In the genomic region with DNA sequence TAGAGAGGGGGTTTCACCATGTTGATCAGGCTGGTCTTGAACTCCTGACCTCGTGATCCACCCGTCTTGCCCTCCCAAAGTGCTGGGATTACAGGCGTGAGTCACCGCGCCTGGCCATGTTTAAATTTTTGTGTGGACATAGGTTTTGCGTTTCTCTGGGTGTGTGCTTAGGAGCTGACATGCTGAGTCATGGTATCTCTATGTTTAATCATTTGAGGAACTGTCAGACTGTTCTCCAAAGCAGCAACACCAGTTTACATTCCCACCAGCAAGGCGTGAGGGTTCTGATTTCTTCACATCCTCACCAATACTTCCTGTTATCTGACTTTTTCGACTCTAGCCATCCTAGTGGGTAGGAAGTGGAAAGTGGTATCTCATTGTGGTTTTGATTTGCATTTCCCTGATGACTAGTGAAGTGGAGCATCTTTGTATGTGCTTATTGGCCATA, we compare ENCODE assay signal across 8 cellular contexts.
A peak's percentile ranks its signal among the peaks of the same experiment; 100 is the strongest.
DNase-seq lines count a peak whose midpoint lies in the region; ATAC-seq and TF ChIP-seq lines count a peak whose summit lies in the region.

No MANE protein-coding gene starts in this region.

- H4K20me1 ChIP-seq in GM23338 (replicated peaks; ENCODE audit: insufficient read depth): no peaks in the 10 kb centered on the region

- TF ChIP-seq CTCF in MCF 10A (IDR thresholded peaks at IDR 0.05; ENCODE audit: unreplicated experiment) (no peak), breast epithelium (IDR thresholded peaks at IDR 0.05) (no peak), GM23338 (conservative IDR thresholded peaks at IDR 0.05; ENCODE audit: low read depth in 2 of 2) (no peak)

- H3K4me1 ChIP-seq in breast epithelium: no peaks in the 10 kb centered on the region
- H3K4me1 ChIP-seq in GM23338 (ENCODE audit: insufficient read depth): no peaks in the 10 kb centered on the region

- POLR2A ChIA-PET in MCF 10A (lab: Yijun Ruan, JAX): interaction anchor here (0.6 kb wide), 2 partner anchors 291 to 538 kb away, joined by 3 to 4 read pairs; no protein-coding TSS in a partner anchor

- no peaks in the 10 kb centered on the region for H3K9me2 ChIP-seq in GM23338 (ENCODE audit: insufficient read depth)

- TF ChIP-seq POLR2A in breast epithelium (IDR thresholded peaks at IDR 0.05): no peak

- H3K9me3 ChIP-seq in breast epithelium: peaks cover 6 to 17% of the 10 kb centered on the region in 2 donors

- H3K4me1 Mint-ChIP-seq in MCF 10A (ENCODE audit: insufficient read depth, unreplicated experiment): no peaks in the 10 kb centered on the region
- H3K4me1 Mint-ChIP-seq in activated T-helper 17 cell treated with anti-CD3 and anti-CD28 coated beads, Interleukin-2, amount 50 U/mL, for 72 hours: peaks cover 13% of the 10 kb centered on the region
- H3K4me1 Mint-ChIP-seq in naive B cell: peaks cover 4 to 11% (median 10%) of the 10 kb centered on the region in 3 donors
- H3K4me1 Mint-ChIP-seq in GM23338: no peaks in the 10 kb centered on the region

- H3K27me3 ChIP-seq in breast epithelium (peaks cover 0 to 6% of the 10 kb centered on the region in 2 donors), GM23338 (ENCODE audit: insufficient read depth) (no peaks in the 10 kb centered on the region)

- peaks cover 18% of the 10 kb centered on the region for H3K27me3 Mint-ChIP-seq in MCF 10A (ENCODE audit: insufficient read depth, unreplicated experiment)
- H3K27me3 Mint-ChIP-seq in activated T-helper 17 cell treated with anti-CD3 and anti-CD28 coated beads, Interleukin-2, amount 50 U/mL, for 72 hours: peaks cover 11% of the 10 kb centered on the region
- H3K27me3 Mint-ChIP-seq in naive B cell: peaks cover 10 to 29% (median 15%) of the 10 kb centered on the region in 3 donors
- peaks cover 12% of the 10 kb centered on the region for H3K27me3 Mint-ChIP-seq in GM23338 (ENCODE audit: insufficient read depth, low read depth, poor library complexity)

- no peak overlapping the region for H2AFZ ChIP-seq in GM23338

- H3K27ac Mint-ChIP-seq in MCF 10A (ENCODE audit: low read depth, unreplicated experiment): no peak overlapping the region
- H3K27ac Mint-ChIP-seq in activated T-helper 17 cell treated with anti-CD3 and anti-CD28 coated beads, Interleukin-2, amount 50 U/mL, for 72 hours: peak overlapping the region; percentile 77
- no peak overlapping the region for H3K27ac Mint-ChIP-seq in naive B cell
- no peak overlapping the region for H3K27ac Mint-ChIP-seq in GM23338

- ATAC-seq in activated T-helper 17 cell treated with anti-CD3 and anti-CD28 coated beads, Interleukin-2, amount 50 U/mL, for 72 hours (replicated peaks): peak; percentile 85
- peak; percentile 23 to 46 for ATAC-seq in naive B cell (ENCODE audit: low read depth in 2 of 2)
- ATAC-seq in HG03135 (IDR thresholded peaks at IDR 0.05; ENCODE audit: unreplicated experiment): no peak
- no peak for ATAC-seq in GM23338

- H3K79me2 ChIP-seq in GM23338 (replicated peaks; ENCODE audit: insufficient read depth): no peaks in the 10 kb centered on the region

- peak; percentile 84 for DNase-seq in MCF 10A (ENCODE audit: unreplicated experiment)
- DNase-seq in breast epithelium (ENCODE audit: low spot score in 2 of 2): no peak
- DNase-seq in NOMO-1 (lab: John Stamatoyannopoulos, UW; ENCODE audit: unreplicated experiment in 2 of 2): peak; percentile 80 to 92
- no peak for DNase-seq in naive B cell
- no peak for DNase-seq in GM19238 (ENCODE audit: insufficient read length, low spot score)
- DNase-seq in GM23338 (ENCODE audit: low spot score): no peak

- H3K27ac ChIP-seq in breast epithelium: no peak overlapping the region
- no peak overlapping the region for H3K27ac ChIP-seq in GM23338 (ENCODE audit: low read depth)

- H3K9me3 Mint-ChIP-seq in MCF 10A (ENCODE audit: unreplicated experiment) (peaks cover 11% of the 10 kb centered on the region), naive B cell (peaks cover 5 to 31% (median 14%) of the 10 kb centered on the region in 7 donors), GM23338 (peaks cover 97% of the 10 kb centered on the region)
- H3K9me3 Mint-ChIP-seq in activated T-helper 17 cell treated with anti-CD3 and anti-CD28 coated beads, Interleukin-2, amount 50 U/mL, for 72 hours: peaks cover 8% of the 10 kb centered on the region

- CTCF ChIA-PET in MCF 10A (lab: Yijun Ruan, JAX): interaction anchor here (0.6 to 1.0 kb wide), 2 partner anchors 58 to 865 kb away, joined by 3 to 4 read pairs; no protein-coding TSS in a partner anchor

- H3K36me3 ChIP-seq in breast epithelium (no peaks in the 10 kb centered on the region), GM23338 (ENCODE audit: insufficient read depth) (no peaks in the 10 kb centered on the region)

- intact Hi-C loops in MCF 10A (cut with micrococcal nuclease) (no loop called here), breast epithelium (cut with DNase I; ENCODE audit: low total_unique reads) (no loop called here)

- H3K4me3 Mint-ChIP-seq in MCF 10A (ENCODE audit: unreplicated experiment): no peak overlapping the region
- H3K4me3 Mint-ChIP-seq in activated T-helper 17 cell treated with anti-CD3 and anti-CD28 coated beads, Interleukin-2, amount 50 U/mL, for 72 hours: peak overlapping the region; percentile 39
- no peak overlapping the region for H3K4me3 Mint-ChIP-seq in naive B cell
- no peak overlapping the region for H3K4me3 Mint-ChIP-seq in GM23338

- no peak overlapping the region for H3K4me3 ChIP-seq in breast epithelium
- H3K4me3 ChIP-seq in GM23338: no peak overlapping the region

- H3K36me3 Mint-ChIP-seq in MCF 10A (ENCODE audit: insufficient read depth, unreplicated experiment): peaks cover 6% of the 10 kb centered on the region
- H3K36me3 Mint-ChIP-seq in activated T-helper 17 cell treated with anti-CD3 and anti-CD28 coated beads, Interleukin-2, amount 50 U/mL, for 72 hours (ENCODE audit: low read depth): no peaks in the 10 kb centered on the region
- no peaks in the 10 kb centered on the region for H3K36me3 Mint-ChIP-seq in naive B cell
- H3K36me3 Mint-ChIP-seq in GM23338 (ENCODE audit: low read depth): peaks cover 32% of the 10 kb centered on the region

- no peak overlapping the region for H3K4me2 ChIP-seq in GM23338

- BruUV-seq in MCF 10A (replicated peaks; lab: Mats Ljungman, UMichigan): no TSS peak

- H3F3A ChIP-seq in GM23338 (replicated peaks; ENCODE audit: low read depth): no peaks in the 10 kb centered on the region

TF ChIP-seq in GM23338, 12 proteins besides CTCF, POLR2A, EP300 and RAD21 (continues in another document):
- no peak for TF ChIP-seq EZH2 (IDR thresholded peaks at IDR 0.05; ENCODE audit: low read depth, unreplicated experiment)
- TF ChIP-seq ZNF331 (CRISPR knock-in tag; IDR thresholded peaks at IDR 0.05; ENCODE audit: low read depth): no peak
- TF ChIP-seq EZH2phosphoT487 (IDR thresholded peaks at IDR 0.05; ENCODE audit: unreplicated experiment): no peak
- TF ChIP-seq, protein P1, sequence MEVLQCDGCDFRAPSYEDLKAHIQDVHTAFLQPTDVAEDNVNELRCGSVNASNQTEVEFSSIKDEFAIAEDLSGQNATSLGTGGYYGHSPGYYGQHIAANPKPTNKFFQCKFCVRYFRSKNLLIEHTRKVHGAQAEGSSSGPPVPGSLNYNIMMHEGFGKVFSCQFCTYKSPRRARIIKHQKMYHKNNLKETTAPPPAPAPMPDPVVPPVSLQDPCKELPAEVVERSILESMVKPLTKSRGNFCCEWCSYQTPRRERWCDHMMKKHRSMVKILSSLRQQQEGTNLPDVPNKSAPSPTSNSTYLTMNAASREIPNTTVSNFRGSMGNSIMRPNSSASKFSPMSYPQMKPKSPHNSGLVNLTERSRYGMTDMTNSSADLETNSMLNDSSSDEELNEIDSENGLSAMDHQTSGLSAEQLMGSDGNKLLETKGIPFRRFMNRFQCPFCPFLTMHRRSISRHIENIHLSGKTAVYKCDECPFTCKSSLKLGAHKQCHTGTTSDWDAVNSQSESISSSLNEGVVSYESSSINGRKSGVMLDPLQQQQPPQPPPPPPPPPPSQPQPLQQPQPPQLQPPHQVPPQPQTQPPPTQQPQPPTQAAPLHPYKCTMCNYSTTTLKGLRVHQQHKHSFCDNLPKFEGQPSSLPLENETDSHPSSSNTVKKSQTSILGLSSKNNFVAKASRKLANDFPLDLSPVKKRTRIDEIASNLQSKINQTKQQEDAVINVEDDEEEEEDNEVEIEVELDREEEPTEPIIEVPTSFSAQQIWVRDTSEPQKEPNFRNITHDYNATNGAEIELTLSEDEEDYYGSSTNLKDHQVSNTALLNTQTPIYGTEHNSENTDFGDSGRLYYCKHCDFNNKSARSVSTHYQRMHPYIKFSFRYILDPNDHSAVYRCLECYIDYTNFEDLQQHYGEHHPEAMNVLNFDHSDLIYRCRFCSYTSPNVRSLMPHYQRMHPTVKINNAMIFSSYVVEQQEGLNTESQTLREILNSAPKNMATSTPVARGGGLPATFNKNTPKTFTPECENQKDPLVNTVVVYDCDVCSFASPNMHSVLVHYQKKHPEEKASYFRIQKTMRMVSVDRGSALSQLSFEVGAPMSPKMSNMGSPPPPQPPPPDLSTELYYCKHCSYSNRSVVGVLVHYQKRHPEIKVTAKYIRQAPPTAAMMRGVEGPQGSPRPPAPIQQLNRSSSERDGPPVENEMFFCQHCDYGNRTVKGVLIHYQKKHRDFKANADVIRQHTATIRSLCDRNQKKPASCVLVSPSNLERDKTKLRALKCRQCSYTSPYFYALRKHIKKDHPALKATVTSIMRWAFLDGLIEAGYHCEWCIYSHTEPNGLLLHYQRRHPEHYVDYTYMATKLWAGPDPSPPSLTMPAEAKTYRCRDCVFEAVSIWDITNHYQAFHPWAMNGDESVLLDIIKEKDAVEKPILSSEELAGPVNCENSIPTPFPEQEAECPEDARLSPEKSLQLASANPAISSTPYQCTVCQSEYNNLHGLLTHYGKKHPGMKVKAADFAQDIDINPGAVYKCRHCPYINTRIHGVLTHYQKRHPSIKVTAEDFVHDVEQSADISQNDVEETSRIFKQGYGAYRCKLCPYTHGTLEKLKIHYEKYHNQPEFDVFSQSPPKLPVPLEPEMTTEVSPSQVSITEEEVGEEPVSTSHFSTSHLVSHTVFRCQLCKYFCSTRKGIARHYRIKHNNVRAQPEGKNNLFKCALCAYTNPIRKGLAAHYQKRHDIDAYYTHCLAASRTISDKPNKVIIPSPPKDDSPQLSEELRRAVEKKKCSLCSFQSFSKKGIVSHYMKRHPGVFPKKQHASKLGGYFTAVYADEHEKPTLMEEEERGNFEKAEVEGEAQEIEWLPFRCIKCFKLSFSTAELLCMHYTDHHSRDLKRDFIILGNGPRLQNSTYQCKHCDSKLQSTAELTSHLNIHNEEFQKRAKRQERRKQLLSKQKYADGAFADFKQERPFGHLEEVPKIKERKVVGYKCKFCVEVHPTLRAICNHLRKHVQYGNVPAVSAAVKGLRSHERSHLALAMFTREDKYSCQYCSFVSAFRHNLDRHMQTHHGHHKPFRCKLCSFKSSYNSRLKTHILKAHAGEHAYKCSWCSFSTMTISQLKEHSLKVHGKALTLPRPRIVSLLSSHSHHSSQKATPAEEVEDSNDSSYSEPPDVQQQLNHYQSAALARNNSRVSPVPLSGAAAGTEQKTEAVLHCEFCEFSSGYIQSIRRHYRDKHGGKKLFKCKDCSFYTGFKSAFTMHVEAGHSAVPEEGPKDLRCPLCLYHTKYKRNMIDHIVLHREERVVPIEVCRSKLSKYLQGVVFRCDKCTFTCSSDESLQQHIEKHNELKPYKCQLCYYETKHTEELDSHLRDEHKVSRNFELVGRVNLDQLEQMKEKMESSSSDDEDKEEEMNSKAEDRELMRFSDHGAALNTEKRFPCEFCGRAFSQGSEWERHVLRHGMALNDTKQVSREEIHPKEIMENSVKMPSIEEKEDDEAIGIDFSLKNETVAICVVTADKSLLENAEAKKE (CRISPR knock-in tag; IDR thresholded peaks at IDR 0.05): no peak

Comparison
In these comparisons a context has a peak if more than half of its experiments do, and no peak if none do; other contexts are left out.
1. DNase-seq: peak in MCF 10A (single experiment) and NOMO-1 (2 of 2); none in breast epithelium (0 of 2), naive B cell (single experiment), GM19238 (single experiment) and GM23338 (single experiment).
2. ATAC-seq: peak in activated T-helper 17 cell treated with anti-CD3 and anti-CD28 coated beads, Interleukin-2, amount 50 U/mL, for 72 hours (single experiment) and naive B cell (2 of 2); none in HG03135 (single experiment) and GM23338 (single experiment).